In genomic region chr4:86927843-86928395, GRCh38 we compare ENCODE assay signal across 8 cellular contexts. TPM values are rescaled to one million over a fixed set of nuclear protein-coding genes. Genes with fewer than 3 reads are reported as not detected.
DNase-seq lines count a peak whose midpoint lies in the region; ATAC-seq and TF ChIP-seq lines count a peak whose summit lies in the region.

No MANE protein-coding gene starts in this region.

- no peak overlapping the region for H3K4me3 Mint-ChIP-seq in WTC11
- H3K4me3 Mint-ChIP-seq in T-cell = no peak overlapping the region

- POLR2A ChIA-PET in WTC11 (lab: Charles Lee) (no interaction called here), T-cell (lab: Charles Lee) (no interaction called here)

- H3K27me3 ChIP-seq in left ventricle myocardium inferior (ENCODE audit: low read depth) = no peaks in the 10 kb centered on the region
- no peaks in the 10 kb centered on the region for H3K27me3 ChIP-seq in SJSA1 (replicated peaks)
- H3K27me3 ChIP-seq in hepatocyte = no peaks in the 10 kb centered on the region
- no peaks in the 10 kb centered on the region for H3K27me3 ChIP-seq in vagina

- no peak for DNase-seq in Right ventricle myocardium superior
- DNase-seq in left ventricle myocardium inferior = no peak
- peak; percentile 68 to 70 for DNase-seq in SJSA1 (ENCODE audit: low read depth in 1 of 2, low spot score in 2 of 2)
- peak; percentile 66 for DNase-seq in hepatocyte (ENCODE audit: low spot score)
- DNase-seq in vagina (ENCODE audit: extremely low spot score in 2 of 2) = peak in 1 of 2 donors; percentile 94
- DNase-seq in NK-92 (lab: John Stamatoyannopoulos, UW; ENCODE audit: unreplicated experiment) = no peak
- DNase-seq in WTC11 (ENCODE audit: low spot score) = no peak
- no peak for DNase-seq in T-cell

- no peaks in the 10 kb centered on the region for H4K20me1 ChIP-seq in hepatocyte (ENCODE audit: insufficient read depth, poor library complexity, severe bottlenecking)

- H3K9me3 Mint-ChIP-seq in WTC11 = no peaks in the 10 kb centered on the region
- no peaks in the 10 kb centered on the region for H3K9me3 Mint-ChIP-seq in T-cell

- CTCF ChIA-PET in WTC11 (lab: Charles Lee) = no interaction called here
- CTCF ChIA-PET in T-cell (lab: Charles Lee) = interaction anchor here in 1 of 2 donors (0.5 to 1.1 kb wide), 3 partner anchors 90 to 168 kb away, joined by 3 read pairs; no protein-coding TSS in a partner anchor

- H3K36me3 ChIP-seq in left ventricle myocardium inferior (peaks cover 23% of the 10 kb centered on the region), SJSA1 (no peaks in the 10 kb centered on the region), hepatocyte (replicated peaks; ENCODE audit: insufficient read depth, low read depth) (no peaks in the 10 kb centered on the region), vagina (peaks cover 0 to 5% of the 10 kb centered on the region in 2 donors)

- WGBS in hepatocyte (ENCODE audit: low lambda C conversion rate, missing lambda C conversion rate) = 58% methylated on average over 2 of the region's 2 CpGs

- TF ChIP-seq CTCF in left ventricle myocardium inferior (IDR thresholded peaks at IDR 0.05; ENCODE audit: borderline replicate concordance) = no peak
- no peak for TF ChIP-seq CTCF in hepatocyte (IDR thresholded peaks at IDR 0.05; ENCODE audit: poor library complexity)
- TF ChIP-seq CTCF in vagina (IDR thresholded peaks at IDR 0.05) = no peak
- TF ChIP-seq CTCF in WTC11 (IDR thresholded peaks at IDR 0.05) = no peak

- H3K4me2 ChIP-seq in hepatocyte = no peak overlapping the region

- no peaks in the 10 kb centered on the region for H3K9me2 ChIP-seq in hepatocyte (replicated peaks; ENCODE audit: insufficient read depth)

- ATAC-seq in Right ventricle myocardium superior (ENCODE audit: poor library complexity) (peak; percentile 68), WTC11 (no peak), T-cell (replicated peaks in 1 of 4) (no peak)

- H3K36me3 Mint-ChIP-seq in WTC11 (peaks cover 6% of the 10 kb centered on the region; the same call in 1 of the 2 replicates), T-cell (peaks cover 21% of the 10 kb centered on the region)

- intact Hi-C loops in Right ventricle myocardium superior (cut with DNase I) (no loop called here), left ventricle myocardium inferior (cut with micrococcal nuclease) (loop anchor here (10.0 kb wide), 1 partner anchor 307 kb away; no protein-coding TSS in a partner anchor), vagina (cut with DNase I) (loop anchor here (5.0 kb wide), 1 partner anchor 289 kb away; no protein-coding TSS in a partner anchor)

- H3K4me1 Mint-ChIP-seq in WTC11 = peaks cover 9% of the 10 kb centered on the region
- peaks cover 0 to 11% (median 0%) of the 10 kb centered on the region in 3 donors for H3K4me1 Mint-ChIP-seq in T-cell

- H3K4me1 ChIP-seq in left ventricle myocardium inferior (no peaks in the 10 kb centered on the region), SJSA1 (replicated peaks) (peaks cover 46% of the 10 kb centered on the region), hepatocyte (ENCODE audit: insufficient read depth) (peaks cover 7% of the 10 kb centered on the region), vagina (peaks cover 11% of the 10 kb centered on the region)

- H3K79me2 ChIP-seq in hepatocyte = no peaks in the 10 kb centered on the region

- H2AFZ ChIP-seq in hepatocyte = no peak overlapping the region

- no peaks in the 10 kb centered on the region for H3K27me3 Mint-ChIP-seq in WTC11 (ENCODE audit: low read depth)
- no peaks in the 10 kb centered on the region for H3K27me3 Mint-ChIP-seq in T-cell

- no peak for TF ChIP-seq POLR2A in vagina (IDR thresholded peaks at IDR 0.05)

- no peak overlapping the region for H3K27ac Mint-ChIP-seq in WTC11
- no peak overlapping the region for H3K27ac Mint-ChIP-seq in T-cell

- H3K4me3 ChIP-seq in left ventricle myocardium inferior = no peak overlapping the region
- no peak overlapping the region for H3K4me3 ChIP-seq in SJSA1
- no peak overlapping the region for H3K4me3 ChIP-seq in hepatocyte
- no peak overlapping the region for H3K4me3 ChIP-seq in vagina

- no peak overlapping the region for H3K27ac ChIP-seq in left ventricle myocardium inferior (replicated peaks)
- H3K27ac ChIP-seq in SJSA1 = peak overlapping the region; percentile 89
- peak overlapping the region; percentile 84 for H3K27ac ChIP-seq in hepatocyte
- peak overlapping the region; percentile 74 for H3K27ac ChIP-seq in vagina

- no peaks in the 10 kb centered on the region for H3K9me3 ChIP-seq in left ventricle myocardium inferior (replicated peaks)
- no peaks in the 10 kb centered on the region for H3K9me3 ChIP-seq in SJSA1 (replicated peaks)
- H3K9me3 ChIP-seq in hepatocyte (ENCODE audit: low read depth) = no peaks in the 10 kb centered on the region
- H3K9me3 ChIP-seq in vagina = no peaks in the 10 kb centered on the region

TF ChIP-seq in WTC11, 78 proteins besides CTCF, POLR2A, EP300 and RAD21 (continues in another document):
- TF ChIP-seq NR3C1 (CRISPR knock-in tag; conservative IDR thresholded peaks at IDR 0.05; ENCODE audit: low read depth) (no peak), HMGA2 (CRISPR knock-in tag; IDR thresholded peaks at IDR 0.05) (no peak), PREB (CRISPR knock-in tag; IDR thresholded peaks at IDR 0.05; ENCODE audit: borderline replicate concordance) (no peak), CREB1 (CRISPR knock-in tag; IDR thresholded peaks at IDR 0.05) (no peak), CBFB (CRISPR knock-in tag; IDR thresholded peaks at IDR 0.05; ENCODE audit: low read depth) (no peak), USF2 (CRISPR knock-in tag; IDR thresholded peaks at IDR 0.05) (no peak), ESRRA (CRISPR knock-in tag; IDR thresholded peaks at IDR 0.05; ENCODE audit: borderline replicate concordance) (no peak), ETV6 (CRISPR knock-in tag; IDR thresholded peaks at IDR 0.05) (no peak), FOXP4 (CRISPR knock-in tag; IDR thresholded peaks at IDR 0.05) (no peak), CDX4 (CRISPR knock-in tag; IDR thresholded peaks at IDR 0.05; ENCODE audit: borderline replicate concordance) (no peak)

RNA-seq across cellular contexts. Expression of gene AFF1, which starts 6.9 kb away (rescaled TPM):
- 60.5 TPM for total RNA-seq in Right ventricle myocardium superior
- total RNA-seq in left ventricle myocardium inferior = 67.9 TPM
- total RNA-seq in SJSA1 (2014; rRNA removed; shearing (Covaris generic)) = 9.1 and 14.5 TPM in 2 replicates
- total RNA-seq in hepatocyte = 36.1 and 38.7 TPM in 2 replicates
- polyA plus RNA-seq in hepatocyte = 28.7 and 31.9 TPM in 2 replicates
- 99.9 TPM for total RNA-seq in vagina
- total RNA-seq in WTC11 (2021) = 72.6 to 93.4 TPM (median 83.9 TPM) in 3 replicates
- total RNA-seq in T-cell = 100 to 1,000 TPM in 2 of 5 donors, 10 to 100 TPM in 3; 65.3 to 112 (median 93.4) TPM

RNA-seq across cellular contexts. Expression of gene C4orf36, which starts 35.7 kb away (rescaled TPM):
- total RNA-seq in Right ventricle myocardium superior (0.59 TPM), left ventricle myocardium inferior (0.96 TPM), hepatocyte (1.2 and 1.3 TPM in 2 replicates), vagina (not detected), WTC11 (2021) (0.73 to 1.5 TPM (median 0.79 TPM) in 3 replicates), T-cell (under 1 TPM in 1 of 5 donors, not detected in 4; 0.79 TPM)
- 0.41 and 2.8 TPM in 2 replicates for total RNA-seq in SJSA1 (2014; rRNA removed; shearing (Covaris generic))
- 2.0 and 2.3 TPM in 2 replicates for polyA plus RNA-seq in hepatocyte

Comparison
In these comparisons a context has a peak if more than half of its experiments do, and no peak if none do; other contexts are left out.
1. DNase-seq: peak in SJSA1 (2 of 2) and hepatocyte (single experiment); none in Right ventricle myocardium superior (single experiment), left ventricle myocardium inferior (single experiment), NK-92 (single experiment), WTC11 (single experiment) and T-cell (0 of 34).